Comparison of ENCODE assay signal across 15 cellular contexts in the genomic region with DNA sequence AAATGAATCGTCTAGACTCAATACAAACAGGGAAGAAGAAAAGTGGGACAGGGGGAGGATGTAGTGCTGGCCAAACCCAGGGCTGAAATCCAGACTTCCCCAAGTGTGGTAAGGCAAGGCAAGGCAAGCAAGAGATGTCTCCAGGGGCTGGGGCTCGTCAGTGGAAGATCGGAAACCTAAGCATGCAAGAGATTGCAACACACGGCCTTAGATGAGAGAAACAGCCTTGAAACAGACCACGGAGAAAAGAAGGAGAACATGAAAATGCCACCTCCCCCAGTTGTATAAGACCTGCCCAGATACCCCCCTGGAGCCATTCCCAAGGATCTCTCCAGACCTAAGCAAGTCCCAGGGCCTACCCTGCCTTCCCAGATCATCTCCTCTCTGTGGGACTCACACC. TPM values are rescaled to one million over a fixed set of nuclear protein-coding genes. Genes with fewer than 3 reads are reported as not detected.
DNase-seq lines count a peak whose midpoint lies in the region; ATAC-seq and TF ChIP-seq lines count a peak whose summit lies in the region.
"Had no signal": no experiment of that assay in that cellular context is flagged by ENCODE, and none has a peak within 500 bp of the region (broad histone marks: within the 10 kb centered on the region; RNA-seq: fewer than 3 reads in every experiment).

No MANE protein-coding gene starts in this region.

- TF ChIP-seq POLR2A in heart left ventricle (IDR thresholded peaks at IDR 0.05), result no peak
- TF ChIP-seq POLR2A in gastrocnemius medialis (IDR thresholded peaks at IDR 0.05), result no peak
- no peak for TF ChIP-seq POLR2A in prostate gland (IDR thresholded peaks at IDR 0.05)

- H3K9me3 ChIP-seq in heart left ventricle (no peaks in the 10 kb centered on the region), gastrocnemius medialis (no peaks in the 10 kb centered on the region), prostate gland (no peaks in the 10 kb centered on the region)
- H3K9me3 ChIP-seq: SJCRH30 had no signal

- peaks cover 0 to 2% (median 2%) of the 10 kb centered on the region in 3 donors for H3K27me3 Mint-ChIP-seq in CD14-positive monocyte (ENCODE audit: low read depth in 3 of 3)

- peaks cover 57% of the 10 kb centered on the region for H3K4me1 Mint-ChIP-seq in CD14-positive monocyte
- H3K4me1 Mint-ChIP-seq: WTC11 had no signal

- ATAC-seq in heart left ventricle, result peak; percentile 11 to 73 (median 52)
- peak; percentile 38 to 48 for ATAC-seq in gastrocnemius medialis
- ATAC-seq in HG03432 (IDR thresholded peaks at IDR 0.05; ENCODE audit: unreplicated experiment), result no peak
- ATAC-seq in GM18502 (IDR thresholded peaks at IDR 0.05; ENCODE audit: poor library complexity, unreplicated experiment), result no peak
- ATAC-seq: WTC11 had no signal

- in situ Hi-C loops in gastrocnemius medialis (cut with MboI; ENCODE audit: low sequenced_read_pairs in 4 of 4), result no loop called here

- H3K27me3 ChIP-seq in heart left ventricle (no peaks in the 10 kb centered on the region), gastrocnemius medialis (no peaks in the 10 kb centered on the region), prostate gland (replicated peaks; ENCODE audit: insufficient read depth) (no peaks in the 10 kb centered on the region)
- H3K27me3 ChIP-seq: SJCRH30 had no signal

- H3K9me3 Mint-ChIP-seq in CD14-positive monocyte, result no peaks in the 10 kb centered on the region
- H3K9me3 Mint-ChIP-seq: WTC11 had no signal

- H3K4me1 ChIP-seq in heart left ventricle (peaks cover 0 to 42% (median 19%) of the 10 kb centered on the region in 12 donors), gastrocnemius medialis (peaks cover 16 to 17% of the 10 kb centered on the region in 2 donors), prostate gland (replicated peaks) (no peaks in the 10 kb centered on the region)

- H3K4me3 ChIP-seq in heart left ventricle (no peak overlapping the region), gastrocnemius medialis (no peak overlapping the region), prostate gland (no peak overlapping the region)
- H3K4me3 ChIP-seq: SJCRH30 had no signal

- peaks cover 13 to 20% of the 10 kb centered on the region in 2 donors for H3K36me3 Mint-ChIP-seq in CD14-positive monocyte

- peak; percentile 74 for DNase-seq in CD14-positive monocyte (ENCODE audit: low spot score)
- DNase-seq in SIG-M5 treated with dmso at 0.1 percent for 504 hours (lab: John Stamatoyannopoulos, UW; ENCODE audit: unreplicated experiment), result peak; percentile 94
- peak in 3 of 5 donors; percentile 46 to 81 (median 71) for DNase-seq in heart left ventricle
- DNase-seq in gastrocnemius medialis, result peak; percentile 61 to 83
- DNase-seq in prostate gland (ENCODE audit: low spot score), result no peak
- DNase-seq in DMS53 (lab: John Stamatoyannopoulos, UW), result no peak
- DNase-seq: HCEC 1CT; NCI-H2171 treated with DMSO at 0.1 percent for 48 hours; SJCRH30; stimulated activated CD4-positive, alpha-beta T cell treated with anti-CD3 and anti-CD28 coated beads, Interleukin-2, amount 100 ng/mL, for 48 hours; substantia nigra had no signal

- H3K27ac Mint-ChIP-seq in CD14-positive monocyte, result peak overlapping the region; percentile 42 to 85 (median 75)
- H3K27ac Mint-ChIP-seq: WTC11 had no signal

- H3K27ac ChIP-seq in heart left ventricle (peak overlapping the region in 11 of 12 donors; percentile 42 to 82 (median 67)), gastrocnemius medialis (peak overlapping the region; percentile 76 to 100 (median 76)), prostate gland (peak overlapping the region in 1 of 2 donors; percentile 8)
- H3K27ac ChIP-seq: C4-2B, SJCRH30 had no signal

- H3K4me3 Mint-ChIP-seq in CD14-positive monocyte, result peak overlapping the region in 1 of 2 donors; percentile 70
- H3K4me3 Mint-ChIP-seq: WTC11 had no signal

- H3K36me3 ChIP-seq in heart left ventricle (peaks cover 0 to 20% (median 15%) of the 10 kb centered on the region in 9 donors), gastrocnemius medialis (peaks cover 5 to 9% of the 10 kb centered on the region in 2 donors), prostate gland (peaks cover 0 to 7% of the 10 kb centered on the region in 2 donors)
- H3K36me3 ChIP-seq: SJCRH30 had no signal

- intact Hi-C loops in CD14-positive monocyte (cut with micrococcal nuclease), result loop anchor here in 1 of 2 donors (1.0 to 10.0 kb wide), 2 partner anchors 8 to 475 kb away; a partner anchor contains a TSS
- intact Hi-C loops in heart left ventricle (cut with DNase I), result no loop called here
- intact Hi-C loops in gastrocnemius medialis (cut with DNase I; ENCODE audit: low total_unique reads), result no loop called here
- intact Hi-C loops in prostate gland (cut with DNase I), result no loop called here

- WGBS in heart left ventricle, 4 donors, result 53 to 66% (median 60%) methylated on average over 5 of the region's 5 CpGs
- 46% methylated on average over 5 of the region's 5 CpGs for WGBS in prostate gland

- TF ChIP-seq CTCF in CD14-positive monocyte (IDR thresholded peaks at IDR 0.05) (no peak), heart left ventricle (IDR thresholded peaks at IDR 0.05) (no peak), gastrocnemius medialis (IDR thresholded peaks at IDR 0.05 in 4 of 5, conservative IDR thresholded peaks at IDR 0.05 in 1 of 5) (no peak), prostate gland (IDR thresholded peaks at IDR 0.05) (no peak)

RNA-seq across cellular contexts. Expression of a gene that starts 20.0 kb away (rescaled TPM):
- polyA plus RNA-seq in CD14-positive monocyte, result 10 to 100 TPM; 19.0 to 32.0 TPM
- total RNA-seq in heart left ventricle, result 100 to 1,000 TPM in 7 of 9 donors, 10 to 100 TPM in 2; 83.0 to 238 (median 171) TPM
- 100 to 1,000 TPM; 139 to 254 TPM for polyA plus RNA-seq in heart left ventricle
- 100 to 1,000 TPM in 3 of 4 donors, 10 to 100 TPM in 1; 66.4 to 195 (median 149) TPM for total RNA-seq in gastrocnemius medialis
- total RNA-seq in prostate gland, result 100 to 1,000 TPM; 127 to 335 TPM

Comparison
In these comparisons a context has a peak if more than half of its experiments do, and no peak if none do; other contexts are left out.
1. DNase-seq: peak in CD14-positive monocyte (single experiment), SIG-M5 treated with dmso at 0.1 percent for 504 hours (single experiment), heart left ventricle (3 of 5) and gastrocnemius medialis (2 of 2); none in prostate gland (single experiment) and DMS53 (single experiment).
2. ATAC-seq: peak in heart left ventricle (4 of 4) and gastrocnemius medialis (2 of 2); none in HG03432 (single experiment) and GM18502 (single experiment).